In genomic region chr20:6838181-6838826, GRCh38 we compare ENCODE assay signal across 11 cellular contexts.
DNase-seq lines count a peak whose midpoint lies in the region; ATAC-seq and TF ChIP-seq lines count a peak whose summit lies in the region.
"Had no signal": no experiment of that assay in that cellular context is flagged by ENCODE, and none has a peak within 500 bp of the region (broad histone marks: within the 10 kb centered on the region; RNA-seq: fewer than 3 reads in every experiment).

No MANE protein-coding gene starts in this region.

- H3K9ac ChIP-seq in mammary epithelial cell (ENCODE audit: insufficient read depth, low read length), result no peak overlapping the region

- no peak overlapping the region for H3K4me2 ChIP-seq in mammary epithelial cell (ENCODE audit: insufficient read depth, low read depth, low read length)
- H3K4me2 ChIP-seq: hepatocyte had no signal

- in situ Hi-C loops in ACHN (cut with HindIII; ENCODE audit: low pct_ligation_motif_present, low pct_unique_long_range_greater_than_20kb, low sequenced_read_pairs), result no loop called here
- in situ Hi-C loops in mammary epithelial cell (cut with MboI; ENCODE audit: low sequenced_read_pairs in 2 of 2), result no loop called here

- no peaks in the 10 kb centered on the region for H3K4me1 ChIP-seq in mammary epithelial cell (ENCODE audit: insufficient read depth, low read length)

- CTCF ChIA-PET in mammary epithelial cell (lab: Charles Lee; ENCODE audit: low non-redundant PET), result interaction anchor here (0.5 kb wide), 1 partner anchor 189 kb away, joined by 5 read pairs; no protein-coding TSS in a partner anchor

- no TSS peak for BruUV-seq in mammary epithelial cell (replicated peaks; lab: Mats Ljungman, UMichigan)

- H3K27me3 ChIP-seq in mammary epithelial cell (ENCODE audit: insufficient read depth, low read length), result peaks cover 6% of the 10 kb centered on the region

- WGBS in mammary epithelial cell (ENCODE audit: low coverage, missing lambda C conversion rate), result 73% methylated on average over 11 of the region's 11 CpGs

- H3K79me2 ChIP-seq in mammary epithelial cell (ENCODE audit: insufficient read depth, low read length), result no peaks in the 10 kb centered on the region
- H3K79me2 ChIP-seq: hepatocyte had no signal

- H4K20me1 ChIP-seq in mammary epithelial cell (ENCODE audit: insufficient read depth, low read length), result no peaks in the 10 kb centered on the region

- peak; percentile 57 for ATAC-seq in GM19467 (IDR thresholded peaks at IDR 0.05; ENCODE audit: unreplicated experiment)
- ATAC-seq in HG03469 (IDR thresholded peaks at IDR 0.05; ENCODE audit: unreplicated experiment), result no peak
- no peak for ATAC-seq in GM21423 (IDR thresholded peaks at IDR 0.05; ENCODE audit: unreplicated experiment)

- DNase-seq in ACHN (peak; percentile 27), NCI-H1417 (lab: John Stamatoyannopoulos, UW) (peak in 2 of 3 experiments; percentile 94 to 99), mammary epithelial cell (peak; percentile 64), DMS 273 treated with DMSO at 0.1 percent for 48 hours (lab: John Stamatoyannopoulos, UW) (no peak)
- no peak for DNase-seq in activated T-cell treated with anti-CD3 and anti-CD28 coated beads, Interleukin-2, amount 50 U/mL, for 1 hour
- DNase-seq: amygdala, substantia nigra had no signal

- dilution Hi-C loops in mammary epithelial cell (cut with HindIII; ENCODE audit: low sequenced_read_pairs), result no loop called here

- intact Hi-C loops in mammary epithelial cell (cut with micrococcal nuclease), result no loop called here

- TF ChIP-seq CTCF in mammary epithelial cell (conservative IDR thresholded peaks at IDR 0.05 in 1 of 2, IDR thresholded peaks at IDR 0.05 in 1 of 2; ENCODE audit: extremely low read depth in 1 of 2, insufficient read depth in 1 of 2, low read depth in 1 of 2, low read length in 2 of 2), result no peak

- no peak overlapping the region for H3K27ac ChIP-seq in mammary epithelial cell (ENCODE audit: insufficient read depth, low read depth, low read length)
- H3K27ac ChIP-seq: hepatocyte had no signal

- H2AFZ ChIP-seq in mammary epithelial cell (ENCODE audit: low read depth, low read length), result no peak overlapping the region
- H2AFZ ChIP-seq: hepatocyte had no signal

- H3K9me3 ChIP-seq in mammary epithelial cell (replicated peaks; ENCODE audit: insufficient read depth, low read length), result no peaks in the 10 kb centered on the region

- no peak overlapping the region for H3K4me3 ChIP-seq in mammary epithelial cell (replicated peaks in 1 of 3; ENCODE audit: insufficient read depth in 1 of 3, low read depth in 2 of 3, low read length in 3 of 3)
- H3K4me3 ChIP-seq: hepatocyte had no signal

- H3K36me3 ChIP-seq in mammary epithelial cell (ENCODE audit: insufficient read depth, low read length), result no peaks in the 10 kb centered on the region

Comparison
In these comparisons a context has a peak if more than half of its experiments do, and no peak if none do; other contexts are left out.
1. DNase-seq: peak in ACHN (single experiment), NCI-H1417 (2 of 3) and mammary epithelial cell (single experiment); none in activated T-cell treated with anti-CD3 and anti-CD28 coated beads, Interleukin-2, amount 50 U/mL, for 1 hour (single experiment) and DMS 273 treated with DMSO at 0.1 percent for 48 hours (single experiment).